ENCODE assay signal across 1 cellular context in genomic region chr1:180131510-180131909, GRCh38.
A peak's percentile ranks its signal among the peaks of the same experiment; 100 is the strongest.
TF ChIP-seq lines count a peak whose summit lies in the region.

No MANE protein-coding gene starts in this region.

TF ChIP-seq in HepG2, 621 proteins besides CTCF, POLR2A, EP300 and RAD21 (continued from another document and continues in another):
- TF ChIP-seq, protein P1, sequence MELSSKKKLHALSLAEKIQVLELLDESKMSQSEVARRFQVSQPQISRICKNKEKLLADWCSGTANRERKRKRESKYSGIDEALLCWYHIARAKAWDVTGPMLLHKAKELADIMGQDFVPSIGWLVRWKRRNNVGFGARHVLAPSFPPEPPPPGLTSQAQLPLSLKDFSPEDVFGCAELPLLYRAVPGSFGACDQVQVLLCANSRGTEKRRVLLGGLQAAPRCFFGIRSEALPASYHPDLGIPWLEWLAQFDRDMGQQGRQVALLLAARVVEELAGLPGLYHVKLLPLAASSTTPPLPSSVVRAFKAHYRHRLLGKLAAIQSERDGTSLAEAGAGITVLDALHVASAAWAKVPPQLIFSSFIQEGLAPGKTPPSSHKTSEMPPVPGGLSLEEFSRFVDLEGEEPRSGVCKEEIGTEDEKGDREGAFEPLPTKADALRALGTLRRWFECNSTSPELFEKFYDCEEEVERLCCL (CRISPR knock-in tag; IDR thresholded peaks at IDR 0.05; ENCODE audit: borderline replicate concordance) = no peak
- TF ChIP-seq ELF4 (CRISPR knock-in tag; IDR thresholded peaks at IDR 0.05; ENCODE audit: borderline replicate concordance) (no peak), MED1 (CRISPR knock-in tag; IDR thresholded peaks at IDR 0.05) (no peak), DNMT3B (CRISPR knock-in tag; conservative IDR thresholded peaks at IDR 0.05) (no peak), ZNF17 (CRISPR knock-in tag; IDR thresholded peaks at IDR 0.05) (no peak), MLLT10 (CRISPR knock-in tag; IDR thresholded peaks at IDR 0.05) (no peak), ZFP1 (CRISPR knock-in tag; IDR thresholded peaks at IDR 0.05) (no peak), DNMT1 (CRISPR knock-in tag; IDR thresholded peaks at IDR 0.05) (no peak), NR2F6 (IDR thresholded peaks at IDR 0.05) (no peak), NR2F6 (CRISPR knock-in tag; IDR thresholded peaks at IDR 0.05) (peak; percentile 12; the same call in 1 of the 2 replicates), JUN (CRISPR knock-in tag; IDR thresholded peaks at IDR 0.05) (no peak), GZF1 (CRISPR knock-in tag; IDR thresholded peaks at IDR 0.05) (no peak), FUBP1 (CRISPR knock-in tag; IDR thresholded peaks at IDR 0.05; ENCODE audit: borderline replicate concordance) (no peak), HMGA1 (CRISPR knock-in tag; conservative IDR thresholded peaks at IDR 0.05) (no peak), ZBED4 (CRISPR knock-in tag; IDR thresholded peaks at IDR 0.05; ENCODE audit: borderline replicate concordance) (no peak), HNRNPLL (IDR thresholded peaks at IDR 0.05; ENCODE audit: low read depth, low read length, poor library complexity, severe bottlenecking) (no peak), IRF1 (CRISPR knock-in tag; IDR thresholded peaks at IDR 0.05; ENCODE audit: low read depth) (no peak), ZSCAN31 (CRISPR knock-in tag; IDR thresholded peaks at IDR 0.05; ENCODE audit: low read depth) (no peak), TAF1 (CRISPR knock-in tag; IDR thresholded peaks at IDR 0.05) (no peak), RORA (CRISPR knock-in tag; IDR thresholded peaks at IDR 0.05) (no peak), MXD3 (CRISPR knock-in tag; IDR thresholded peaks at IDR 0.05) (no peak), NFYC (CRISPR knock-in tag; IDR thresholded peaks at IDR 0.05) (no peak), SP4 (CRISPR knock-in tag; IDR thresholded peaks at IDR 0.05) (no peak), NPAS2 (CRISPR knock-in tag; IDR thresholded peaks at IDR 0.05; ENCODE audit: borderline replicate concordance) (no peak), RXRA (CRISPR knock-in tag; IDR thresholded peaks at IDR 0.05) (peak; percentile 18; the same call in 1 of the 2 replicates), PLRG1 (conservative IDR thresholded peaks at IDR 0.05) (no peak), IKZF5 (CRISPR knock-in tag; IDR thresholded peaks at IDR 0.05) (no peak), SOX13 (IDR thresholded peaks at IDR 0.05) (no peak), SOX13 (CRISPR knock-in tag; conservative IDR thresholded peaks at IDR 0.05 in 1 of 2, IDR thresholded peaks at IDR 0.05 in 1 of 2) (no peak), FOXA3 (CRISPR knock-in tag; IDR thresholded peaks at IDR 0.05) (peak; percentile 9; the same call in 1 of the 2 replicates), PAX8 (CRISPR knock-in tag; IDR thresholded peaks at IDR 0.05; ENCODE audit: borderline replicate concordance) (no peak)
- TF ChIP-seq, protein P2, sequence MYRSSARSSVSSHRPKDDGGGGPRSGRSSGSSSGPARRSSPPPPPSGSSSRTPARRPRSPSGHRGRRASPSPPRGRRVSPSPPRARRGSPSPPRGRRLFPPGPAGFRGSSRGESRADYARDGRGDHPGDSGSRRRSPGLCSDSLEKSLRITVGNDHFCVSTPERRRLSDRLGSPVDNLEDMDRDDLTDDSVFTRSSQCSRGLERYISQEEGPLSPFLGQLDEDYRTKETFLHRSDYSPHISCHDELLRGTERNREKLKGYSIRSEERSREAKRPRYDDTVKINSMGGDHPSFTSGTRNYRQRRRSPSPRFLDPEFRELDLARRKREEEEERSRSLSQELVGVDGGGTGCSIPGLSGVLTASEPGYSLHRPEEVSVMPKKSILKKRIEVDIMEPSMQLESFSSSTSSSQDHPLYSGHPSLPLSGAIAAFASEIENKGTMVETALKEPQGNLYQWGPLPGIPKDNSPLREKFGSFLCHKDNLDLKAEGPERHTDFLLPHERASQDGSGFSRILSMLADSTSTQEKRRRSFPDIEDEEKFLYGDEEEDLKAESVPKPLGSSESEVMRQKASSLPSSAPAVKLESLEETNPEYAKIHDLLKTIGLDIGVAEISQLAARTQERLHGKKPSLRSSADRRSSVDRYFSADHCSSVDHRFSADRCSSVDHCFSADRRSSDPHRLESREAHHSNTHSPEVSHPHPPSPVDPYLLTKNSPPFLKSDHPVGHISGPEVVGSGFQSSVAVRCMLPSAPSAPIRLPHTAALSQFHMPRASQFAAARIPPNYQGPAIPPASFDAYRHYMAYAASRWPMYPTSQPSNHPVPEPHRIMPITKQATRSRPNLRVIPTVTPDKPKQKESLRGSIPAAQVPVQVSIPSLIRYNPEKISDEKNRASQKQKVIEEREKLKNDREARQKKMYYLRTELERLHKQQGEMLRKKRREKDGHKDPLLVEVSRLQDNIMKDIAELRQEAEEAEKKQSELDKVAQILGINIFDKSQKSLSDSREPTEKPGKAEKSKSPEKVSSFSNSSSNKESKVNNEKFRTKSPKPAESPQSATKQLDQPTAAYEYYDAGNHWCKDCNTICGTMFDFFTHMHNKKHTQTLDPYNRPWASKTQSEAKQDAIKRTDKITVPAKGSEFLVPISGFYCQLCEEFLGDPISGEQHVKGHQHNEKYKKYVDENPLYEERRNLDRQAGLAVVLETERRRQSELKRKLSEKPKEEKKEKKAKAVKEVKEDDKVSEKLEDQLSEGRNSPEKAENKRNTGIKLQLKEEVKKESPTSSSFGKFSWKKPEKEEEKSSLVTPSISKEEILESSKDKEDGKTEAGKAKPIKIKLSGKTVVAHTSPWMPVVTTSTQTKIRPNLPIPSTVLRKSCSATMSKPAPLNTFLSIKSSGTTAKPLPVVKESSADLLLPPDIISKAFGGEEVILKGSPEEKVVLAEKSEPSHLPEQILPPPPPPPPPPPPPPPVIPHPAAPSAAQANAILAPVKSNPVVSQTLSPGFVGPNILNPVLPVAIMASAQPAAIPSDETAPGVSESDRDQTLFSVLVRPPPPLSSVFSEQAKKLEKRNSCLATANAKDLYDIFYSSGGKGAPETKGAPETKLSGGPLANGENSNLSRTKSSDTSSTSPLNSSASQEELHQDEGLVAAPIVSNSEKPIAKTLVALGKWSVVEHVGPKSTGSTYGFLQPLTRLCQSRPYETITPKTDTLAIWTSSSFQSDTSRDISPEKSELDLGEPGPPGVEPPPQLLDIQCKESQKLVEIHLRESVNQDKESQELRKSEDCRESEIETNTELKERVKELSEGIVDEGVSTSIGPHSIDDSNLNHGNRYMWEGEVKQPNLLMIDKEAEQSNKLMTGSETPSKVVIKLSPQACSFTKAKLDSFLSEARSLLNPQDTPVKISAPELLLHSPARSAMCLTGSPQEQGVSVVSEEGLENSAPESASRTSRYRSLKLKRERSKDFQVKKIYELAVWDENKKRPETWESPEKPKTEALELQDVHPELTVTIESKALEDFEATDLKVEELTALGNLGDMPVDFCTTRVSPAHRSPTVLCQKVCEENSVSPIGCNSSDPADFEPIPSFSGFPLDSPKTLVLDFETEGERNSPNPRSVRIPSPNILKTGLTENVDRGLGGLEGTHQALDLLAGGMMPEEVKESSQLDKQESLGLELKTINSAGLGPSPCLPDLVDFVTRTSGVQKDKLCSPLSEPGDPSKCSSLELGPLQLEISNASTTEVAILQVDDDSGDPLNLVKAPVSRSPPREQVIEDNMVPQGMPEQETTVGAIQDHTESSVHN (CRISPR knock-in tag; IDR thresholded peaks at IDR 0.05) = no peak
- TF ChIP-seq, protein P3, sequence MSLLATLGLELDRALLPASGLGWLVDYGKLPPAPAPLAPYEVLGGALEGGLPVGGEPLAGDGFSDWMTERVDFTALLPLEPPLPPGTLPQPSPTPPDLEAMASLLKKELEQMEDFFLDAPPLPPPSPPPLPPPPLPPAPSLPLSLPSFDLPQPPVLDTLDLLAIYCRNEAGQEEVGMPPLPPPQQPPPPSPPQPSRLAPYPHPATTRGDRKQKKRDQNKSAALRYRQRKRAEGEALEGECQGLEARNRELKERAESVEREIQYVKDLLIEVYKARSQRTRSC (CRISPR knock-in tag; IDR thresholded peaks at IDR 0.05; ENCODE audit: low read depth) = no peak
- TF ChIP-seq, protein P4, sequence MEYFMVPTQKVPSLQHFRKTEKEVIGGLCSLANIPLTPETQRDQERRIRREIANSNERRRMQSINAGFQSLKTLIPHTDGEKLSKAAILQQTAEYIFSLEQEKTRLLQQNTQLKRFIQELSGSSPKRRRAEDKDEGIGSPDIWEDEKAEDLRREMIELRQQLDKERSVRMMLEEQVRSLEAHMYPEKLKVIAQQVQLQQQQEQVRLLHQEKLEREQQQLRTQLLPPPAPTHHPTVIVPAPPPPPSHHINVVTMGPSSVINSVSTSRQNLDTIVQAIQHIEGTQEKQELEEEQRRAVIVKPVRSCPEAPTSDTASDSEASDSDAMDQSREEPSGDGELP (IDR thresholded peaks at IDR 0.05; ENCODE audit: borderline replicate concordance, low read depth) = peak; percentile 72; the same call in 1 of the 2 replicates
- TF ChIP-seq, protein P5, sequence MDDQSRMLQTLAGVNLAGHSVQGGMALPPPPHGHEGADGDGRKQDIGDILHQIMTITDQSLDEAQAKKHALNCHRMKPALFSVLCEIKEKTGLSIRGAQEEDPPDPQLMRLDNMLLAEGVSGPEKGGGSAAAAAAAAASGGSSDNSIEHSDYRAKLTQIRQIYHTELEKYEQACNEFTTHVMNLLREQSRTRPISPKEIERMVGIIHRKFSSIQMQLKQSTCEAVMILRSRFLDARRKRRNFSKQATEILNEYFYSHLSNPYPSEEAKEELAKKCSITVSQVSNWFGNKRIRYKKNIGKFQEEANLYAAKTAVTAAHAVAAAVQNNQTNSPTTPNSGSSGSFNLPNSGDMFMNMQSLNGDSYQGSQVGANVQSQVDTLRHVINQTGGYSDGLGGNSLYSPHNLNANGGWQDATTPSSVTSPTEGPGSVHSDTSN (CRISPR knock-in tag; IDR thresholded peaks at IDR 0.05; ENCODE audit: borderline replicate concordance) = no peak
